In the genomic region with DNA sequence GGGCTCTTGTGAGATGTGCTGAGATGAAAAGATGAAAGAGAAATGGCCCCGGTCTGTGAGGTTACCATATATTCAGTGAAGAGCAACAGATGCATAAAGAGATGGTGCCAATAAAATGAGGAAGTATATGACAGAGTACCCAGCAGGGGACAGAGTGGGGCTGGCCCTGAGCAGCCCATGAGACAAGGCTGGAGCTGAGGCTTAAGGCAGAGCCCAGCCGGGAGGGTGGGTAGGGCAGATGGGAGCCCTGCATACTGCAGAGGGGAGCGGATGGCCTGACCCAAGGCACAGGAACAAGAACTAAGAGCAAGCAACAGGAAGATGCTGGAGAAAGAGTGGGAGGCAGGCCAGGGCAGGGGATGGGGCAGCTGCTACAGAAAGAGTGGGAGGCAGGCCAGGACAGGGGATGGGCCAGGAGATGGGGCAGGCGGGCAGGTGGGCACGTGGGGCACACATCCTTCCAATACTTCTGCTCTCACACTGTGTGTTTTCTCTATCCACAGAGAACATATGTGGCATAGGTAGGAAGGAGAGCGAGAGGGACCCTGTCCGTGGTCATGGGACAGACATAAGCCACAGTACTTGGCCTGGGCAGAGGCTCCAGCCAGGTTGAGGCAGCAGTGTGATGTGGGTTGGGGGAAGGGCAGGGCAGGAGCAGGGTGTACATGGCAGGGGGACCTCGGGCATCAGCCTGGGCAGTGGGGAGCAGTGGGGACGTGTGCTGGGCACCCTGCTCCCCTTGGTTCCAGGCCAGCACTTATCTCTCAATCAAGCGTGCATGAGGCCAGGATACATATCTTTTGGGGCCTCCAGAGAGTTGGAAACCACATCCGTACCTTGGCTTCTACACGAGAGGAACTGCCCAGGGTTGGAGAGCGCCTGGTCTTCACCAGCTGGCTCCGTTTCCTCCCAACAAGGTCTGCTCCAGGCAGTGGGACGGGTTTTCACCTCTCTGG, we compare ENCODE assay signal across 10 cellular contexts.
DNase-seq lines count a peak whose midpoint lies in the region; ATAC-seq, FAIRE-seq and TF ChIP-seq lines count a peak whose summit lies in the region.
"Had no signal": no experiment of that assay in that cellular context is flagged by ENCODE, and none has a peak within 500 bp of the region (broad histone marks: within the 10 kb centered on the region; RNA-seq: fewer than 3 reads in every experiment).

No MANE protein-coding gene starts in this region.

- CTCF ChIA-PET in activated B cell treated with CpG ODN at 0.5 μM for 24 hours (lab: Charles Lee): interaction anchor here (0.5 to 2.5 kb wide), 10 partner anchors 54 to 205 kb away, joined by 3 to 13 read pairs (median 4); no protein-coding TSS in a partner anchor

- H3K27ac ChIP-seq in right atrium auricular region (no peak overlapping the region), upper lobe of left lung (peak overlapping the region in 1 of 4 donors; percentile 30)
- H3K27ac ChIP-seq: gastrocnemius medialis had no signal

- H3K9me3 Mint-ChIP-seq in activated B cell treated with CpG ODN at 0.5 μM for 24 hours: no peaks in the 10 kb centered on the region

- no peaks in the 10 kb centered on the region for H3K36me3 Mint-ChIP-seq in activated B cell treated with CpG ODN at 0.5 μM for 24 hours (ENCODE audit: low read depth)

- no peak overlapping the region for H3K4me3 ChIP-seq in right atrium auricular region
- H3K4me3 ChIP-seq in upper lobe of left lung: no peak overlapping the region
- H3K4me3 ChIP-seq: gastrocnemius medialis had no signal

- TF ChIP-seq POLR2A in upper lobe of left lung (IDR thresholded peaks at IDR 0.05): no peak

- H3K4me1 ChIP-seq in right atrium auricular region (no peaks in the 10 kb centered on the region), upper lobe of left lung (no peaks in the 10 kb centered on the region)
- H3K4me1 ChIP-seq: gastrocnemius medialis had no signal

- peak overlapping the region; percentile 70 for H3K4me3 Mint-ChIP-seq in activated B cell treated with CpG ODN at 0.5 μM for 24 hours

- TF ChIP-seq EP300 in upper lobe of left lung (IDR thresholded peaks at IDR 0.05): no peak

- no peaks in the 10 kb centered on the region for H3K27me3 Mint-ChIP-seq in activated B cell treated with CpG ODN at 0.5 μM for 24 hours

- H3K9me3 ChIP-seq in right atrium auricular region (no peaks in the 10 kb centered on the region), upper lobe of left lung (no peaks in the 10 kb centered on the region)
- H3K9me3 ChIP-seq: gastrocnemius medialis had no signal

- DNase-seq in Right ventricle myocardium superior: no peak
- no peak for DNase-seq in right atrium auricular region (ENCODE audit: low spot score)
- DNase-seq in activated B cell treated with CpG ODN at 0.5 μM for 24 hours: no peak
- peak in 1 of 2 donors; percentile 20 for DNase-seq in upper lobe of left lung
- DNase-seq in amygdala (lab: John Stamatoyannopoulos, UW): no peak
- no peak for DNase-seq in anterior cingulate cortex (lab: John Stamatoyannopoulos, UW)
- DNase-seq in RCC 7860 (ENCODE audit: low spot score): no peak
- DNase-seq: C1 segment of cervical spinal cord, gastrocnemius medialis had no signal

- intact Hi-C loops in Right ventricle myocardium superior (cut with DNase I): no loop called here
- intact Hi-C loops in activated B cell treated with CpG ODN at 0.5 μM for 24 hours (cut with micrococcal nuclease): loop anchor here (1.0 to 2.0 kb wide), 8 partner anchors 9 to 206 kb away; no protein-coding TSS in a partner anchor

- no peak for FAIRE-seq in RCC 7860 (lab: Jason Lieb, UNC)

- 70 to 73% methylated on average over 14 to 15 of the region's 15 CpGs for WGBS in upper lobe of left lung, 2 donors

- H3K27me3 ChIP-seq in right atrium auricular region (no peaks in the 10 kb centered on the region), upper lobe of left lung (no peaks in the 10 kb centered on the region)
- H3K27me3 ChIP-seq: gastrocnemius medialis had no signal

- H3K4me1 Mint-ChIP-seq in activated B cell treated with CpG ODN at 0.5 μM for 24 hours: peaks cover 63% of the 10 kb centered on the region

- H3K36me3 ChIP-seq in right atrium auricular region: no peaks in the 10 kb centered on the region
- H3K36me3 ChIP-seq in upper lobe of left lung: no peaks in the 10 kb centered on the region
- H3K36me3 ChIP-seq: gastrocnemius medialis had no signal

- POLR2A ChIA-PET in activated B cell treated with CpG ODN at 0.5 μM for 24 hours (lab: Charles Lee): interaction anchor here (0.8 to 4.5 kb wide), 16 partner anchors 44 to 201 kb away, joined by 3 to 26 read pairs (median 4); partner anchors contain the start of gene IKZF1

- TF ChIP-seq CTCF in right atrium auricular region (IDR thresholded peaks at IDR 0.05) (no peak), activated B cell treated with CpG ODN at 0.5 μM for 24 hours (IDR thresholded peaks at IDR 0.05) (no peak), upper lobe of left lung (IDR thresholded peaks at IDR 0.05) (no peak)

- peak overlapping the region; percentile 84 for H3K27ac Mint-ChIP-seq in activated B cell treated with CpG ODN at 0.5 μM for 24 hours

- ATAC-seq in Right ventricle myocardium superior (ENCODE audit: poor library complexity) (peak; percentile 57), HG03432 (IDR thresholded peaks at IDR 0.05; ENCODE audit: unreplicated experiment) (peak; percentile 57), activated B cell treated with CpG ODN at 0.5 μM for 24 hours (ENCODE audit: low read depth) (peak; percentile 91), upper lobe of left lung (ENCODE audit: low FRiP score in 2 of 2) (peak; percentile 41 to 56)
- ATAC-seq: gastrocnemius medialis had no signal
